ENCODE assay signal across 33 cellular contexts in the genomic region with DNA sequence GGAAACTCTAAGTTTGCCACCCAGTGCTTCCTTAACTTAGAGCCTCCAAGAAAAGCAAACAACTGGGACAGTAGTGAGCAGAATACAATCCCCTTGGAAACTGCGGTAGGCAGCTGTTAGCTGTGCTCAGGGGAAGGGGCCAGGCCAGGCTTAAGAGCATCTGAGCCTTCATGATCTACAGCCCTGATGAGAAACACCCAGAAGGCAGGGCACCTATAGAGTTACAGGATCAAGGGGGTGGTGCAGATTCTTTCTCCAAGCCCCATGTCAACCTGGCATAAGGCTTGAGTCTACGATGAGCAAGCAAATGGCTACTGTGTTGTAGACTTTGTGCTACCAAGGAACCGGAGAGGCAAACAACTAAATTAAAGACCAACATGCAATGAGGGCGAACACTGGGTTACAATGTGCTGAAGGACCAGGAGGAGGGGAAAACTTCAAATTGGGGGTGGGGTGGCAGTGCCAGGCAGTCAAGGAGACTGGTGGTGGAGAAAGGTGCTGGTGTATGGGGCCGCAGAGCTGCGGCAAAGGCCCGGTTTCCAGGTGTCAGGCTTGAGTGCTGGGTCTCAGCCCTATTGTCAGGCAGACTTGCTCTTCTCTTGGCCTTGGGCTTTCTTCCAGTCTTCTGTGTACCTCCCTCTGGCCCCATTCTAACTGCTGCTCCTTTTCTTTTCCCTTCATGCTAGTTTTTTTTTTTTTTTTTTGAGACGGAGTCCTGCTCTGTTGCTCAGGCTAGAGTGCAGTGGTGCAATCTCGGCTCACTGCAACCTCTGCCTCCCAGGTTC.
"Had no signal": no experiment of that assay in that cellular context is flagged by ENCODE, and none has a peak within 500 bp of the region (broad histone marks: within the 10 kb centered on the region; RNA-seq: fewer than 3 reads in every experiment).

No MANE protein-coding gene starts in this region.

- H3K9me3 Mint-ChIP-seq: activated CD4-positive, alpha-beta memory T cell treated with anti-CD3 and anti-CD28 coated beads, Interleukin-2, amount 10 ng/mL, durations not matched to agents 7 days and 5 days; activated naive CD4-positive, alpha-beta T cell treated with anti-CD3 and anti-CD28 coated beads, Interleukin-2, amount 50 U/mL, for 24 hours; activated naive CD8-positive, alpha-beta T cell treated with anti-CD3 and anti-CD28 coated beads, Interleukin-2, amount 10 ng/mL, durations not matched to agents 7 days and 5 days; activated T-cell treated with anti-CD3 and anti-CD28 coated beads, Interleukin-2, amount 50 U/mL, for 24 hours; activated T-helper 2 cell treated with anti-CD3 and anti-CD28 coated beads, Interferon-gamma antibody, Interleukin-2, Interleukin-4, amounts not matched to agents 10 μg/mL and 5 μg/mL and 100 μg/mL, durations not matched to agents 14 hours and 24 hours and 36 hours had no signal

- DNase-seq: activated CD4-positive, alpha-beta memory T cell treated with anti-CD3 and anti-CD28 coated beads, Interleukin-2, amount 10 ng/mL, durations not matched to agents 7 days and 5 days; activated CD4-positive, alpha-beta T cell treated with anti-CD3 and anti-CD28 coated beads for 1 hour; activated CD4-positive, alpha-beta T cell treated with anti-CD3 and anti-CD28 coated beads for 48 hours; activated CD4-positive, CD25-positive, alpha-beta regulatory T cell; activated gamma-delta T cell; activated naive CD4-positive, alpha-beta T cell treated with Interleukin-2 at 50 U/mL for 16 hours; activated naive CD8-positive, alpha-beta T cell treated with anti-CD3 and anti-CD28 coated beads, Interleukin-2, amount 10 ng/mL, durations not matched to agents 7 days and 5 days; activated T-cell treated with anti-CD3 and anti-CD28 coated beads, Interleukin-2, amount 50 U/mL, for 24 hours; body of pancreas; caudate nucleus; Kasumi-1; KG1; MG63; NCI-H1048; NCI-H1105 treated with DMSO at 0.1 percent for 48 hours; NCI-H1436; NCI-H1694; NCI-H2029; NCI-H2107; NCI-H2171 treated with DMSO at 0.1 percent for 48 hours; NCI-H2227 treated with DMSO at 0.1 percent for 48 hours; NCI-H446; NCI-H510A treated with DMSO at 0.1 percent for 48 hours; NCI-H526 treated with DMSO at 0.1 percent for 48 hours; NCI-H774; SHP77; SJCRH30; T1000; WERI-Rb-1 had no signal

- H3K4me1 ChIP-seq: body of pancreas, breast epithelium, SJCRH30 had no signal

- H3K27me3 ChIP-seq: body of pancreas, breast epithelium, MG63, SJCRH30 had no signal

- H3K4me1 Mint-ChIP-seq: activated CD4-positive, alpha-beta memory T cell treated with anti-CD3 and anti-CD28 coated beads, Interleukin-2, amount 10 ng/mL, durations not matched to agents 7 days and 5 days; activated naive CD4-positive, alpha-beta T cell treated with anti-CD3 and anti-CD28 coated beads, Interleukin-2, amount 50 U/mL, for 24 hours; activated naive CD8-positive, alpha-beta T cell treated with anti-CD3 and anti-CD28 coated beads, Interleukin-2, amount 10 ng/mL, durations not matched to agents 7 days and 5 days had no signal

- H3K36me3 ChIP-seq: breast epithelium had no signal

- H3K9me3 ChIP-seq: body of pancreas, breast epithelium, MG63, SJCRH30 had no signal

- H3K27ac ChIP-seq: body of pancreas, breast epithelium, SJCRH30, SK-N-MC, WERI-Rb-1 had no signal

- H3K27ac Mint-ChIP-seq: activated CD4-positive, alpha-beta memory T cell treated with anti-CD3 and anti-CD28 coated beads, Interleukin-2, amount 10 ng/mL, durations not matched to agents 7 days and 5 days; activated naive CD4-positive, alpha-beta T cell treated with anti-CD3 and anti-CD28 coated beads, Interleukin-2, amount 50 U/mL, for 24 hours; activated naive CD8-positive, alpha-beta T cell treated with anti-CD3 and anti-CD28 coated beads, Interleukin-2, amount 10 ng/mL, durations not matched to agents 7 days and 5 days; activated T-cell treated with anti-CD3 and anti-CD28 coated beads, Interleukin-2, amount 50 U/mL, for 24 hours; activated T-helper 2 cell treated with anti-CD3 and anti-CD28 coated beads, Interferon-gamma antibody, Interleukin-2, Interleukin-4, amounts not matched to agents 10 μg/mL and 5 μg/mL and 100 μg/mL, durations not matched to agents 14 hours and 24 hours and 36 hours had no signal

- H3K4me3 ChIP-seq: body of pancreas, breast epithelium, MG63, SJCRH30, SK-N-MC had no signal

- H3K27me3 Mint-ChIP-seq: activated CD4-positive, alpha-beta memory T cell treated with anti-CD3 and anti-CD28 coated beads, Interleukin-2, amount 10 ng/mL, durations not matched to agents 7 days and 5 days; activated naive CD4-positive, alpha-beta T cell treated with anti-CD3 and anti-CD28 coated beads, Interleukin-2, amount 50 U/mL, for 24 hours; activated naive CD8-positive, alpha-beta T cell treated with anti-CD3 and anti-CD28 coated beads, Interleukin-2, amount 10 ng/mL, durations not matched to agents 7 days and 5 days; activated T-cell treated with anti-CD3 and anti-CD28 coated beads, Interleukin-2, amount 50 U/mL, for 24 hours had no signal

- H3K4me3 Mint-ChIP-seq: activated CD4-positive, alpha-beta memory T cell treated with anti-CD3 and anti-CD28 coated beads, Interleukin-2, amount 10 ng/mL, durations not matched to agents 7 days and 5 days; activated naive CD4-positive, alpha-beta T cell treated with anti-CD3 and anti-CD28 coated beads, Interleukin-2, amount 50 U/mL, for 24 hours; activated naive CD8-positive, alpha-beta T cell treated with anti-CD3 and anti-CD28 coated beads, Interleukin-2, amount 10 ng/mL, durations not matched to agents 7 days and 5 days; activated T-cell treated with anti-CD3 and anti-CD28 coated beads, Interleukin-2, amount 50 U/mL, for 24 hours had no signal
